In the genomic region with DNA sequence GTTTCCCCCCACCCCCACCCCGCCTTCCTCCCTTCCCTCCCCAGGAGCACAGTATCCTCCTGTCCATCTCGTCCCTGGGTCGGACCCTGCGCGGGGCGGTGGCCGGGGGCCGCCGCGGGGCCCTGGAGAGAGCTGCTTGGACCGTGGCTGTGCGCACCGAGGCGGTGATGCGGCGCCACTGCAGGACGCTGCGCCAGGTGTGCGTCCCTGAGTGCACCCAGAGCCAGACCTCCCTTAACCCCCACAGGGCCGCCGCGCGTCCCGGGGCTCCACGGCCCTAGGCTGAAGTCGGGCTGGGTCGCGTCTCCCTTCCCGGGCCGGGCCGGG, we compare ENCODE assay signal across 8 cellular contexts. TPM values are rescaled to one million over a fixed set of nuclear protein-coding genes. Genes with fewer than 3 reads are reported as not detected.
DNase-seq lines count a peak whose midpoint lies in the region; ATAC-seq, FAIRE-seq and TF ChIP-seq lines count a peak whose summit lies in the region.

No MANE protein-coding gene starts in this region.

- ATAC-seq in activated T-cell treated with anti-CD3 and anti-CD28 coated beads, Interleukin-2, amount 50 U/mL, for 72 hours (replicated peaks in 1 of 2) = peak; percentile 38
- peak; percentile 21 for ATAC-seq in HG03066 (IDR thresholded peaks at IDR 0.05; ENCODE audit: low read depth, unreplicated experiment)
- ATAC-seq in activated CD8-positive, alpha-beta T cell treated with anti-CD3 and anti-CD28 coated beads for 36 hours = peak; percentile 7
- peak; percentile 24 for ATAC-seq in naive thymus-derived CD4-positive, alpha-beta T cell

- H3K36me3 Mint-ChIP-seq in activated T-cell treated with anti-CD3 and anti-CD28 coated beads, Interleukin-2, amount 50 U/mL, for 72 hours (ENCODE audit: insufficient read depth in 2 of 2) = peaks cover 0 to 2% of the 10 kb centered on the region in 2 donors
- H3K36me3 Mint-ChIP-seq in activated T-cell treated with anti-CD3 and anti-CD28 coated beads, Interleukin-2, amount 50 U/mL, for 24 hours (ENCODE audit: low read depth) = peaks cover 19% of the 10 kb centered on the region
- H3K36me3 Mint-ChIP-seq in activated CD8-positive, alpha-beta T cell treated with anti-CD3 and anti-CD28 coated beads for 36 hours (ENCODE audit: low read depth) = peaks cover 4% of the 10 kb centered on the region
- peaks cover 0 to 7% (median 0%) of the 10 kb centered on the region in 5 donors for H3K36me3 Mint-ChIP-seq in naive thymus-derived CD4-positive, alpha-beta T cell

- POLR2A ChIA-PET in activated CD8-positive, alpha-beta T cell treated with anti-CD3 and anti-CD28 coated beads for 36 hours (lab: Charles Lee) = interaction anchor here (0.7 to 5.7 kb wide), 12 partner anchors 9 to 218 kb away, joined by 3 to 51 read pairs (median 3); a partner anchor contains a TSS
- POLR2A ChIA-PET in naive thymus-derived CD4-positive, alpha-beta T cell (lab: Charles Lee) = interaction anchor here (0.8 to 4.8 kb wide), 15 partner anchors 12 to 1649 kb away, joined by 3 to 37 read pairs (median 4); a partner anchor contains a TSS

- intact Hi-C loops in activated CD8-positive, alpha-beta T cell treated with anti-CD3 and anti-CD28 coated beads for 36 hours (cut with micrococcal nuclease) = loop anchor here (10.0 kb wide), 1 partner anchor 53 kb away; a partner anchor contains a TSS
- intact Hi-C loops in naive thymus-derived CD4-positive, alpha-beta T cell (cut with micrococcal nuclease) = loop anchor here (1.0 to 5.0 kb wide), 5 partner anchors 58 to 501 kb away; a partner anchor contains a TSS

- H3K4me1 Mint-ChIP-seq in activated T-cell treated with anti-CD3 and anti-CD28 coated beads, Interleukin-2, amount 50 U/mL, for 72 hours (ENCODE audit: low read depth) = peaks cover 65% of the 10 kb centered on the region
- H3K4me1 Mint-ChIP-seq in activated T-cell treated with anti-CD3 and anti-CD28 coated beads, Interleukin-2, amount 50 U/mL, for 24 hours (ENCODE audit: low read depth) = peaks cover 65% of the 10 kb centered on the region
- H3K4me1 Mint-ChIP-seq in activated CD8-positive, alpha-beta T cell treated with anti-CD3 and anti-CD28 coated beads for 36 hours (ENCODE audit: low read depth) = peaks cover 57% of the 10 kb centered on the region
- H3K4me1 Mint-ChIP-seq in naive thymus-derived CD4-positive, alpha-beta T cell = peaks cover 23 to 53% (median 28%) of the 10 kb centered on the region in 7 donors

- H3K9me3 ChIP-seq in naive thymus-derived CD4-positive, alpha-beta T cell (ENCODE audit: control insufficient read depth in 2 of 3, low read length in 3 of 3) = no peaks in the 10 kb centered on the region

- no peaks in the 10 kb centered on the region for H3K27me3 Mint-ChIP-seq in activated T-cell treated with anti-CD3 and anti-CD28 coated beads, Interleukin-2, amount 50 U/mL, for 72 hours (ENCODE audit: low read depth)
- H3K27me3 Mint-ChIP-seq in activated T-cell treated with anti-CD3 and anti-CD28 coated beads, Interleukin-2, amount 50 U/mL, for 24 hours = peaks cover 3% of the 10 kb centered on the region
- H3K27me3 Mint-ChIP-seq in activated CD8-positive, alpha-beta T cell treated with anti-CD3 and anti-CD28 coated beads for 36 hours = peaks cover 2% of the 10 kb centered on the region
- no peaks in the 10 kb centered on the region for H3K27me3 Mint-ChIP-seq in naive thymus-derived CD4-positive, alpha-beta T cell

- H3K9me3 Mint-ChIP-seq in activated T-cell treated with anti-CD3 and anti-CD28 coated beads, Interleukin-2, amount 50 U/mL, for 72 hours = no peaks in the 10 kb centered on the region
- H3K9me3 Mint-ChIP-seq in activated T-cell treated with anti-CD3 and anti-CD28 coated beads, Interleukin-2, amount 50 U/mL, for 24 hours = no peaks in the 10 kb centered on the region
- no peaks in the 10 kb centered on the region for H3K9me3 Mint-ChIP-seq in activated CD8-positive, alpha-beta T cell treated with anti-CD3 and anti-CD28 coated beads for 36 hours
- H3K9me3 Mint-ChIP-seq in naive thymus-derived CD4-positive, alpha-beta T cell = no peaks in the 10 kb centered on the region

- H3K4me3 Mint-ChIP-seq in activated T-cell treated with anti-CD3 and anti-CD28 coated beads, Interleukin-2, amount 50 U/mL, for 72 hours = peak overlapping the region; percentile 80 to 88
- no peak overlapping the region for H3K4me3 Mint-ChIP-seq in activated T-cell treated with anti-CD3 and anti-CD28 coated beads, Interleukin-2, amount 50 U/mL, for 24 hours
- H3K4me3 Mint-ChIP-seq in activated CD8-positive, alpha-beta T cell treated with anti-CD3 and anti-CD28 coated beads for 36 hours = peak overlapping the region; percentile 54
- H3K4me3 Mint-ChIP-seq in naive thymus-derived CD4-positive, alpha-beta T cell = peak overlapping the region in 6 of 10 donors; percentile 44 to 89 (median 70)

- CTCF ChIA-PET in activated CD8-positive, alpha-beta T cell treated with anti-CD3 and anti-CD28 coated beads for 36 hours (lab: Charles Lee) = interaction anchor here (0.7 to 5.9 kb wide), 32 partner anchors 10 to 500 kb away, joined by 3 to 88 read pairs (median 6); a partner anchor contains a TSS
- CTCF ChIA-PET in naive thymus-derived CD4-positive, alpha-beta T cell (lab: Charles Lee) = interaction anchor here (0.6 to 5.2 kb wide), 20 partner anchors 11 to 500 kb away, joined by 3 to 54 read pairs (median 4); a partner anchor contains a TSS

- peaks cover 40 to 49% of the 10 kb centered on the region in 2 donors for H3K4me1 ChIP-seq in naive thymus-derived CD4-positive, alpha-beta T cell (ENCODE audit: control insufficient read depth in 2 of 2, insufficient read depth in 2 of 2, low read length in 2 of 2)

- TF ChIP-seq CTCF in activated CD8-positive, alpha-beta T cell treated with anti-CD3 and anti-CD28 coated beads for 36 hours (IDR thresholded peaks at IDR 0.05) = no peak
- TF ChIP-seq CTCF in D721Med (IDR thresholded peaks at IDR 0.05; ENCODE audit: insufficient read depth, missing control alignments) = no peak

- FAIRE-seq in D721Med (lab: Jason Lieb, UNC) = no peak
- FAIRE-seq in HTR-8/SVneo (lab: Jason Lieb, UNC) = no peak

- no peak for DNase-seq in activated T-cell treated with anti-CD3 and anti-CD28 coated beads, Interleukin-2, amount 50 U/mL, for 72 hours
- no peak for DNase-seq in activated T-cell treated with anti-CD3 and anti-CD28 coated beads, Interleukin-2, amount 50 U/mL, for 24 hours
- DNase-seq in activated CD8-positive, alpha-beta T cell treated with anti-CD3 and anti-CD28 coated beads for 36 hours = no peak
- DNase-seq in naive thymus-derived CD4-positive, alpha-beta T cell = no peak
- DNase-seq in D721Med (ENCODE audit: insufficient read length, low spot score) (no peak), HTR-8/SVneo (ENCODE audit: insufficient read length, low spot score) (no peak)
- no peak for DNase-seq in stimulated activated CD4-positive, alpha-beta T cell treated with anti-CD3 and anti-CD28 coated beads, Interleukin-2, amount 100 ng/mL, for 24 hours

- peaks cover 0 to 23% (median 0%) of the 10 kb centered on the region in 3 experiments for H3K36me3 ChIP-seq in naive thymus-derived CD4-positive, alpha-beta T cell (ENCODE audit: control insufficient read depth in 2 of 3, insufficient read depth in 3 of 3, low read length in 3 of 3)

- H3K27ac Mint-ChIP-seq in activated T-cell treated with anti-CD3 and anti-CD28 coated beads, Interleukin-2, amount 50 U/mL, for 72 hours = no peak overlapping the region
- H3K27ac Mint-ChIP-seq in activated T-cell treated with anti-CD3 and anti-CD28 coated beads, Interleukin-2, amount 50 U/mL, for 24 hours = no peak overlapping the region
- no peak overlapping the region for H3K27ac Mint-ChIP-seq in activated CD8-positive, alpha-beta T cell treated with anti-CD3 and anti-CD28 coated beads for 36 hours
- no peak overlapping the region for H3K27ac Mint-ChIP-seq in naive thymus-derived CD4-positive, alpha-beta T cell

- H3K27me3 ChIP-seq in naive thymus-derived CD4-positive, alpha-beta T cell (ENCODE audit: control insufficient read depth in 2 of 2, insufficient read depth in 2 of 2, low read length in 2 of 2) = no peaks in the 10 kb centered on the region

- peak overlapping the region; percentile 62 for H3K4me3 ChIP-seq in naive thymus-derived CD4-positive, alpha-beta T cell (ENCODE audit: low read length)

- peak overlapping the region; percentile 57 for H3K27ac ChIP-seq in naive thymus-derived CD4-positive, alpha-beta T cell (ENCODE audit: low read depth, low read length)

RNA-seq across cellular contexts. Expression of a gene that starts 2.2 kb away (rescaled TPM):
- 10 to 100 TPM; 28.6 to 35.6 TPM for total RNA-seq in activated T-cell treated with anti-CD3 and anti-CD28 coated beads, Interleukin-2, amount 50 U/mL, for 72 hours
- total RNA-seq in activated CD8-positive, alpha-beta T cell treated with anti-CD3 and anti-CD28 coated beads for 36 hours = 1 to 10 TPM; 2.8 to 4.7 TPM
- total RNA-seq in naive thymus-derived CD4-positive, alpha-beta T cell = 10 to 100 TPM in 3 of 5 experiments, 1 to 10 TPM in 2; 4.7 to 24.6 (median 12.5) TPM
- under 1 TPM in 1 of 2 donors, not detected in 1; 0.39 TPM for polyA plus RNA-seq in naive thymus-derived CD4-positive, alpha-beta T cell

RNA-seq across cellular contexts. Expression of a gene that starts 11.2 kb away (rescaled TPM):
- under 1 TPM; 0.46 to 0.72 TPM for total RNA-seq in activated T-cell treated with anti-CD3 and anti-CD28 coated beads, Interleukin-2, amount 50 U/mL, for 72 hours
- total RNA-seq in activated CD8-positive, alpha-beta T cell treated with anti-CD3 and anti-CD28 coated beads for 36 hours = not detected
- total RNA-seq in naive thymus-derived CD4-positive, alpha-beta T cell = 1 to 10 TPM in 1 of 5 experiments, under 1 TPM in 1, not detected in 3; 0.20 to 1.7 TPM
- polyA plus RNA-seq in naive thymus-derived CD4-positive, alpha-beta T cell = not detected

RNA-seq across cellular contexts. Expression of a gene that starts 24.8 kb away (rescaled TPM):
- total RNA-seq in activated T-cell treated with anti-CD3 and anti-CD28 coated beads, Interleukin-2, amount 50 U/mL, for 72 hours = 10 to 100 TPM; 55.5 to 61.6 TPM
- 10 to 100 TPM; 30.0 to 33.0 TPM for total RNA-seq in activated CD8-positive, alpha-beta T cell treated with anti-CD3 and anti-CD28 coated beads for 36 hours
- total RNA-seq in naive thymus-derived CD4-positive, alpha-beta T cell = 10 to 100 TPM; 35.5 to 73.2 (median 47.3) TPM
- 10 to 100 TPM; 22.2 to 33.2 TPM for polyA plus RNA-seq in naive thymus-derived CD4-positive, alpha-beta T cell

RNA-seq across cellular contexts. Expression of a gene that starts 41.1 kb away (rescaled TPM):
- total RNA-seq in activated T-cell treated with anti-CD3 and anti-CD28 coated beads, Interleukin-2, amount 50 U/mL, for 72 hours = 10 to 100 TPM; 38.1 to 40.0 TPM
- 10 to 100 TPM; 42.5 to 44.1 TPM for total RNA-seq in activated CD8-positive, alpha-beta T cell treated with anti-CD3 and anti-CD28 coated beads for 36 hours
- total RNA-seq in naive thymus-derived CD4-positive, alpha-beta T cell = 10 to 100 TPM; 21.8 to 93.4 (median 23.6) TPM
- 10 to 100 TPM; 55.2 to 66.8 TPM for polyA plus RNA-seq in naive thymus-derived CD4-positive, alpha-beta T cell

RNA-seq across cellular contexts. Expression of a gene that starts 41.7 kb away (rescaled TPM):
- 1 to 10 TPM; 1.3 to 1.7 TPM for total RNA-seq in activated T-cell treated with anti-CD3 and anti-CD28 coated beads, Interleukin-2, amount 50 U/mL, for 72 hours
- under 1 TPM; 0.61 to 0.63 TPM for total RNA-seq in activated CD8-positive, alpha-beta T cell treated with anti-CD3 and anti-CD28 coated beads for 36 hours
- 1 to 10 TPM in 3 of 5 experiments, under 1 TPM in 2; 0.75 to 6.1 (median 1.1) TPM for total RNA-seq in naive thymus-derived CD4-positive, alpha-beta T cell
- polyA plus RNA-seq in naive thymus-derived CD4-positive, alpha-beta T cell = 1 to 10 TPM in 1 of 2 donors, under 1 TPM in 1; 0.18 to 1.3 TPM
